Comparison of ENCODE assay signal across 19 cellular contexts in genomic region chr1:78716186-78716585, GRCh38.
DNase-seq lines count a peak whose midpoint lies in the region; ATAC-seq, FAIRE-seq and TF ChIP-seq lines count a peak whose summit lies in the region.
"Had no signal": no experiment of that assay in that cellular context is flagged by ENCODE, and none has a peak within 500 bp of the region (broad histone marks: within the 10 kb centered on the region; RNA-seq: fewer than 3 reads in every experiment).

No MANE protein-coding gene starts in this region.

- no peak for TF ChIP-seq CTCF in RWPE2 (IDR thresholded peaks at IDR 0.05; ENCODE audit: poor library complexity, severe bottlenecking)

- no peak overlapping the region for H3K4me3 Mint-ChIP-seq in natural killer cell treated with Interleukin-12 subunit alpha and Interleukin-12 subunit beta and Interleukin-15 and Interleukin-18, amount 100 ng/mL, for 72 hours
- H3K4me3 Mint-ChIP-seq: activated CD4-positive, alpha-beta memory T cell treated with anti-CD3 and anti-CD28 coated beads, Interleukin-2, amount 10 ng/mL, durations not matched to agents 7 days and 5 days; dendritic cell treated with granulocyte-macrophage colony-stimulating factor and Interleukin-4, amounts not matched to agents 40 ng/mL and 50 ng/mL, for 4 days; H9; neural progenitor cell; stimulated activated naive B cell treated with anti-CD40 and anti-IgM and Interleukin-4, amounts not matched to agents 10 μg/mL and 1 μg/mL and 100 μg/mL, for 72 hours; type B pancreatic cell had no signal

- H3K36me3 Mint-ChIP-seq in natural killer cell treated with Interleukin-12 subunit alpha and Interleukin-12 subunit beta and Interleukin-15 and Interleukin-18, amount 100 ng/mL, for 72 hours: no peaks in the 10 kb centered on the region
- H3K36me3 Mint-ChIP-seq: neural progenitor cell; stimulated activated naive B cell treated with anti-CD40 and anti-IgM and Interleukin-4, amounts not matched to agents 10 μg/mL and 1 μg/mL and 100 μg/mL, for 72 hours; type B pancreatic cell had no signal

- no peaks in the 10 kb centered on the region for H3K4me1 Mint-ChIP-seq in natural killer cell treated with Interleukin-12 subunit alpha and Interleukin-12 subunit beta and Interleukin-15 and Interleukin-18, amount 100 ng/mL, for 72 hours (ENCODE audit: low read depth in 2 of 2)
- H3K4me1 Mint-ChIP-seq: activated CD4-positive, alpha-beta memory T cell treated with anti-CD3 and anti-CD28 coated beads, Interleukin-2, amount 10 ng/mL, durations not matched to agents 7 days and 5 days; stimulated activated naive B cell treated with anti-CD40 and anti-IgM and Interleukin-4, amounts not matched to agents 10 μg/mL and 1 μg/mL and 100 μg/mL, for 72 hours had no signal

- H3K9me3 ChIP-seq in RWPE2 (ENCODE audit: severe bottlenecking): no peaks in the 10 kb centered on the region
- H3K9me3 ChIP-seq: BLaER1 treated with 17β-estradiol and CSF1 and Interleukin-3, amounts not matched to agents 10 nM and 100 nM had no signal

- H3K4me3 ChIP-seq in RWPE2 (ENCODE audit: severe bottlenecking): no peak overlapping the region
- H3K4me3 ChIP-seq: BLaER1 treated with 17β-estradiol and CSF1 and Interleukin-3, amounts not matched to agents 10 nM and 100 nM; lung; neural progenitor cell had no signal

- H3K4me1 ChIP-seq in RWPE2 (ENCODE audit: insufficient read depth, poor library complexity, severe bottlenecking): peaks cover 35% of the 10 kb centered on the region
- H3K4me1 ChIP-seq: BLaER1 treated with 17β-estradiol and CSF1 and Interleukin-3, amounts not matched to agents 10 nM and 100 nM; neural progenitor cell had no signal

- H3K9me3 Mint-ChIP-seq in natural killer cell treated with Interleukin-12 subunit alpha and Interleukin-12 subunit beta and Interleukin-15 and Interleukin-18, amount 100 ng/mL, for 72 hours: peaks cover 6% of the 10 kb centered on the region
- H3K9me3 Mint-ChIP-seq: activated CD4-positive, alpha-beta memory T cell treated with anti-CD3 and anti-CD28 coated beads, Interleukin-2, amount 10 ng/mL, durations not matched to agents 7 days and 5 days; dendritic cell treated with granulocyte-macrophage colony-stimulating factor and Interleukin-4, amounts not matched to agents 40 ng/mL and 50 ng/mL, for 4 days; H9; neural progenitor cell; stimulated activated naive B cell treated with anti-CD40 and anti-IgM and Interleukin-4, amounts not matched to agents 10 μg/mL and 1 μg/mL and 100 μg/mL, for 72 hours; type B pancreatic cell had no signal

- H3K27me3 ChIP-seq in RWPE2 (ENCODE audit: insufficient read depth, poor library complexity, severe bottlenecking): no peaks in the 10 kb centered on the region
- H3K27me3 ChIP-seq: BLaER1 treated with 17β-estradiol and CSF1 and Interleukin-3, amounts not matched to agents 10 nM and 100 nM; neural progenitor cell had no signal

- no peak for FAIRE-seq in HTR-8/SVneo (lab: Jason Lieb, UNC)

- H3K36me3 ChIP-seq in RWPE2 (ENCODE audit: low read depth): no peaks in the 10 kb centered on the region
- H3K36me3 ChIP-seq: BLaER1 treated with 17β-estradiol and CSF1 and Interleukin-3, amounts not matched to agents 10 nM and 100 nM; neural progenitor cell had no signal

- ATAC-seq in RWPE2 (ENCODE audit: low read depth) (peak; percentile 49; the same call in 1 of the 3 replicates), GM19023 (IDR thresholded peaks at IDR 0.05; ENCODE audit: unreplicated experiment) (no peak)
- ATAC-seq in natural killer cell treated with Interleukin-12 subunit alpha and Interleukin-12 subunit beta and Interleukin-15 and Interleukin-18, amount 100 ng/mL, for 72 hours: no peak
- ATAC-seq: stimulated activated naive B cell treated with anti-CD40 and anti-IgM and Interleukin-4, amounts not matched to agents 10 μg/mL and 1 μg/mL and 100 μg/mL, for 72 hours had no signal

- DNase-seq in Caki2 (ENCODE audit: low read depth): peak; percentile 11
- DNase-seq in RWPE2 (ENCODE audit: low spot score): no peak
- peak; percentile 71 for DNase-seq in fibroblast of peridontal ligament (ENCODE audit: extremely low read depth)
- DNase-seq in renal cortical epithelial cell (ENCODE audit: low read depth): peak; percentile 20
- no peak for DNase-seq in epidermal melanocyte (ENCODE audit: insufficient read length, low spot score)
- DNase-seq in HTR-8/SVneo (ENCODE audit: insufficient read length, low spot score): no peak
- DNase-seq in natural killer cell treated with Interleukin-12 subunit alpha and Interleukin-12 subunit beta and Interleukin-15 and Interleukin-18, amount 100 ng/mL, for 72 hours (ENCODE audit: low spot score): no peak
- DNase-seq: activated CD4-positive, alpha-beta memory T cell treated with anti-CD3 and anti-CD28 coated beads, Interleukin-2, amount 10 ng/mL, durations not matched to agents 7 days and 5 days; DMS79; H9; KBM-7; NCI-H1417; stimulated activated naive B cell treated with anti-CD40 and anti-IgM and Interleukin-4, amounts not matched to agents 10 μg/mL and 1 μg/mL and 100 μg/mL, for 72 hours had no signal

- H3K27me3 Mint-ChIP-seq in natural killer cell treated with Interleukin-12 subunit alpha and Interleukin-12 subunit beta and Interleukin-15 and Interleukin-18, amount 100 ng/mL, for 72 hours: peaks cover 0 to 5% of the 10 kb centered on the region in 2 donors
- H3K27me3 Mint-ChIP-seq: dendritic cell treated with granulocyte-macrophage colony-stimulating factor and Interleukin-4, amounts not matched to agents 40 ng/mL and 50 ng/mL, for 4 days; stimulated activated naive B cell treated with anti-CD40 and anti-IgM and Interleukin-4, amounts not matched to agents 10 μg/mL and 1 μg/mL and 100 μg/mL, for 72 hours; type B pancreatic cell had no signal

- H3K27ac Mint-ChIP-seq in natural killer cell treated with Interleukin-12 subunit alpha and Interleukin-12 subunit beta and Interleukin-15 and Interleukin-18, amount 100 ng/mL, for 72 hours: no peak overlapping the region
- H3K27ac Mint-ChIP-seq: activated CD4-positive, alpha-beta memory T cell treated with anti-CD3 and anti-CD28 coated beads, Interleukin-2, amount 10 ng/mL, durations not matched to agents 7 days and 5 days; dendritic cell treated with granulocyte-macrophage colony-stimulating factor and Interleukin-4, amounts not matched to agents 40 ng/mL and 50 ng/mL, for 4 days; neural progenitor cell; stimulated activated naive B cell treated with anti-CD40 and anti-IgM and Interleukin-4, amounts not matched to agents 10 μg/mL and 1 μg/mL and 100 μg/mL, for 72 hours; type B pancreatic cell had no signal

- in situ Hi-C loops in Caki2 (cut with HindIII; ENCODE audit: low pct_unique_long_range_greater_than_20kb, low sequenced_read_pairs): no loop called here

- H3K27ac ChIP-seq in RWPE2 (ENCODE audit: poor library complexity, severe bottlenecking): peak overlapping the region; percentile 99
- H3K27ac ChIP-seq: BLaER1 treated with 17β-estradiol and CSF1 and Interleukin-3, amounts not matched to agents 10 nM and 100 nM; neural progenitor cell had no signal

Comparison
In these comparisons a context has a peak if more than half of its experiments do, and no peak if none do; other contexts are left out.
1. DNase-seq: peak in Caki2 (single experiment), fibroblast of peridontal ligament (single experiment) and renal cortical epithelial cell (single experiment); none in RWPE2 (single experiment), epidermal melanocyte (single experiment), HTR-8/SVneo (single experiment) and natural killer cell treated with Interleukin-12 subunit alpha and Interleukin-12 subunit beta and Interleukin-15 and Interleukin-18, amount 100 ng/mL, for 72 hours (single experiment).